11 cellular contexts compared by ENCODE assay signal in genomic region chr6:166572370-166573261, GRCh38. TPM values are rescaled to one million over a fixed set of nuclear protein-coding genes. Genes with fewer than 3 reads are reported as not detected.
DNase-seq lines count a peak whose midpoint lies in the region; TF ChIP-seq lines count a peak whose summit lies in the region.
"Had no signal": no experiment of that assay in that cellular context is flagged by ENCODE, and none has a peak within 500 bp of the region (broad histone marks: within the 10 kb centered on the region; RNA-seq: fewer than 3 reads in every experiment).

No MANE protein-coding gene starts in this region.

- in situ Hi-C loops in GM13976 (cut with MboI; ENCODE audit: low sequenced_read_pairs, unreplicated experiment) = no loop called here

- H3K18ac ChIP-seq in trophoblast cell (ENCODE audit: low read length) = no peak overlapping the region

- H4K8ac ChIP-seq in trophoblast cell (ENCODE audit: low read depth, low read length) = no peak overlapping the region

- no peaks in the 10 kb centered on the region for H3K79me1 ChIP-seq in trophoblast cell (ENCODE audit: low read length)

- H3K36me3 ChIP-seq in iPS-20b (ENCODE audit: insufficient read depth, low read depth, low read length) (no peaks in the 10 kb centered on the region), tibial nerve (peaks cover 0 to 12% (median 0%) of the 10 kb centered on the region in 3 donors), trophoblast cell (ENCODE audit: control insufficient read depth in 1 of 2, insufficient read depth in 2 of 2, low read length in 2 of 2) (no peaks in the 10 kb centered on the region)

- no peak overlapping the region for H2BK120ac ChIP-seq in trophoblast cell (ENCODE audit: insufficient read depth, low read length, poor library complexity)

- H4K91ac ChIP-seq in trophoblast cell (ENCODE audit: low read depth, low read length) = no peak overlapping the region

- TF ChIP-seq EP300 in tibial nerve (IDR thresholded peaks at IDR 0.05) = peak in 1 of 2 donors; percentile 65

- H3K23ac ChIP-seq in trophoblast cell (ENCODE audit: low read length) = no peak overlapping the region

- DNase-seq in NCI-H1417 (lab: John Stamatoyannopoulos, UW) (peak in 2 of 3 experiments; percentile 16 to 41), NCI-H1417 treated with DMSO at 0.1 percent for 48 hours (lab: John Stamatoyannopoulos, UW) (no peak), amniotic epithelial cell (ENCODE audit: low read depth) (peak; percentile 82), tibial nerve (ENCODE audit: low spot score in 2 of 2) (peak in 1 of 2 donors; percentile 66), GM13976 (ENCODE audit: low spot score) (no peak), trophoblast cell (no peak), RPMI8226 (no peak)
- DNase-seq: activated naive CD4-positive, alpha-beta T cell treated with Interleukin-2 at 50 U/mL for 16 hours; NCI-H1048 had no signal

- H2AFZ ChIP-seq in trophoblast cell (ENCODE audit: insufficient read depth, low read length, poor library complexity) = no peak overlapping the region

- H3K9ac ChIP-seq in iPS-20b (ENCODE audit: low read depth, low read length) (peak overlapping the region; percentile 45; the same call in 1 of the 2 replicates), trophoblast cell (ENCODE audit: low read length) (no peak overlapping the region)

- TF ChIP-seq POLR2A in tibial nerve (IDR thresholded peaks at IDR 0.05) = no peak

- H4K12ac ChIP-seq in trophoblast cell (ENCODE audit: low read depth, low read length) = no peak overlapping the region

- H2AK5ac ChIP-seq in trophoblast cell (ENCODE audit: low read length) = no peak overlapping the region

- no peak overlapping the region for H3K4me2 ChIP-seq in trophoblast cell (ENCODE audit: low read length)

- H3K27me3 ChIP-seq in iPS-20b (ENCODE audit: insufficient read depth, low read length) = no peaks in the 10 kb centered on the region
- no peaks in the 10 kb centered on the region for H3K27me3 ChIP-seq in tibial nerve
- no peaks in the 10 kb centered on the region for H3K27me3 ChIP-seq in trophoblast cell (ENCODE audit: insufficient read depth, low read length)

- H2BK5ac ChIP-seq in trophoblast cell (ENCODE audit: low read depth, low read length, poor library complexity) = no peak overlapping the region

- H3K27ac ChIP-seq in iPS-20b (ENCODE audit: low read length) (no peak overlapping the region), tibial nerve (peak overlapping the region; percentile 7 to 79 (median 38)), trophoblast cell (ENCODE audit: low read depth, low read length) (no peak overlapping the region)
- H3K27ac ChIP-seq: skin epidermis had no signal

- H3K9me3 ChIP-seq in iPS-20b (ENCODE audit: insufficient read depth, low read depth, low read length) = peaks cover 10% of the 10 kb centered on the region; the same call in 1 of the 2 replicates
- peaks cover 0 to 3% (median 0%) of the 10 kb centered on the region in 4 donors for H3K9me3 ChIP-seq in tibial nerve
- no peaks in the 10 kb centered on the region for H3K9me3 ChIP-seq in trophoblast cell (ENCODE audit: insufficient read depth, low read depth, low read length)

- H2BK12ac ChIP-seq in trophoblast cell (ENCODE audit: low read length) = no peak overlapping the region

- TF ChIP-seq CTCF in tibial nerve (IDR thresholded peaks at IDR 0.05) (no peak), GM13976 (IDR thresholded peaks at IDR 0.05; ENCODE audit: borderline replicate concordance, control extremely low read depth, extremely low read depth, insufficient read depth, missing control alignments) (no peak)

- H3K4me1 ChIP-seq in iPS-20b (ENCODE audit: insufficient read depth, low read length) (peaks cover 17% of the 10 kb centered on the region; the same call in 1 of the 2 replicates), tibial nerve (peaks cover 0 to 29% (median 5%) of the 10 kb centered on the region in 4 donors), trophoblast cell (ENCODE audit: control insufficient read depth in 1 of 2, insufficient read depth in 2 of 2, low read length in 2 of 2) (peaks cover 0 to 3% of the 10 kb centered on the region in 2 experiments)

- H3K4me3 ChIP-seq in iPS-20b (ENCODE audit: low read length) (peak overlapping the region; percentile 10; the same call in 1 of the 2 replicates), tibial nerve (no peak overlapping the region), trophoblast cell (ENCODE audit: low read depth, low read length) (no peak overlapping the region)
- H3K4me3 ChIP-seq: skin epidermis had no signal

- H3K14ac ChIP-seq in trophoblast cell (ENCODE audit: low read length) = no peak overlapping the region

- no peaks in the 10 kb centered on the region for H3K79me2 ChIP-seq in trophoblast cell (ENCODE audit: control insufficient read depth, insufficient read depth, low read length, poor library complexity)

- H3K4ac ChIP-seq in trophoblast cell (ENCODE audit: low read depth, low read length) = no peak overlapping the region

- WGBS in tibial nerve, 2 donors = 54 to 62% methylated on average over 15 to 18 of the region's 18 CpGs
- no CpG with 5 or more reads among the region's 18 CpGs for WGBS in trophoblast cell (ENCODE audit: extremely low coverage, insufficient coverage, insufficient read length)

RNA-seq across cellular contexts. Expression of gene RAMACL, which starts 13.9 kb away (rescaled TPM):
- total RNA-seq in tibial nerve = 10 to 100 TPM in 1 of 4 donors, 1 to 10 TPM in 3; 8.2 to 10.8 (median 9.1) TPM
- polyA plus RNA-seq in trophoblast cell (2013) = 0.25 and 0.26 TPM in 2 replicates

RNA-seq across cellular contexts. Expression of gene RPS6KA2, which starts 54.4 kb away (rescaled TPM):
- 100 to 1,000 TPM in 2 of 4 donors, 10 to 100 TPM in 2; 89.6 to 153 (median 103) TPM for total RNA-seq in tibial nerve
- 14.3 and 15.4 TPM in 2 replicates for polyA plus RNA-seq in trophoblast cell (2013)

Comparison
In these comparisons a context has a peak if more than half of its experiments do, and no peak if none do; other contexts are left out.
1. DNase-seq: peak in NCI-H1417 (2 of 3) and amniotic epithelial cell (single experiment); none in NCI-H1417 treated with DMSO at 0.1 percent for 48 hours (single experiment), GM13976 (single experiment), trophoblast cell (0 of 2) and RPMI8226 (single experiment).
2. H3K27ac ChIP-seq: peak in tibial nerve (4 of 4); none in iPS-20b (single experiment) and trophoblast cell (single experiment).